1 cellular context compared by ENCODE assay signal in the genomic region with DNA sequence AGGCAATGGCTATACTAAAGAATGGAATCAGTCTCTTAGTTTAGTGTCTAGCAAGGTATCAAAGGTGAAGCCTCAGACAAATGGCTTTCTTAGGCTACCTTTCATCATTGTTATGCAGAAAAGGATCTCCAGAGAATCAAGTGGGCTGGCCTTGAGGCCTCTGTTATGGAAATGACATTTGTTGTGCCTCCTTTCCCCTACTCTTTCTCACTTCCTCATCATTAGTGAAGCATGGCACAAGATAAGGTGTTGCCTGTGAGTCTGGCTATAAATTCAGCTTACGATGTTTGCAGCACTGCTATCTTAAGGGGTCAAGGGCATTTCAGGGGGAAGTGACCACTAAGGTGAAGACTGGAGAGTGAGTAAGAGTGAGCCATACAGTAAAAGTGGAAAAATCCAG.
TF ChIP-seq lines count a peak whose summit lies in the region.

No MANE protein-coding gene starts in this region.

TF ChIP-seq in H1, 55 proteins besides CTCF, POLR2A, EP300 and RAD21 (continued from another document):
- 0 out of 2 replicates have a peak, but pooled peaks have one; percentile 20 for TF ChIP-seq TAF1 (IDR thresholded peaks at IDR 0.05; ENCODE audit: low read depth, low read length)
